19 cellular contexts compared by ENCODE assay signal in genomic region chr2:3727397-3728045, GRCh38. TPM values are rescaled to one million over a fixed set of nuclear protein-coding genes. Genes with fewer than 3 reads are reported as not detected.
DNase-seq lines count a peak whose midpoint lies in the region; ATAC-seq and TF ChIP-seq lines count a peak whose summit lies in the region.
"Had no signal": no experiment of that assay in that cellular context is flagged by ENCODE, and none has a peak within 500 bp of the region (broad histone marks: within the 10 kb centered on the region; RNA-seq: fewer than 3 reads in every experiment).

No MANE protein-coding gene starts in this region.

- H3K4me3 Mint-ChIP-seq in endodermal cell (peak overlapping the region; percentile 34), neural crest cell (peak overlapping the region; percentile 57)
- H3K4me3 Mint-ChIP-seq: activated T-cell treated with anti-CD3 and anti-CD28 coated beads, Interleukin-2, amount 50 U/mL, for 24 hours; CD8-positive, alpha-beta memory T cell had no signal

- H3K27ac ChIP-seq in BLaER1 (peak overlapping the region; percentile 31; the same call in 1 of the 2 replicates), KMS-11 (no peak overlapping the region), endodermal cell (ENCODE audit: low read depth, low read length) (no peak overlapping the region)
- H3K27ac ChIP-seq: right lobe of liver had no signal

- H3K79me2 ChIP-seq in KMS-11 (ENCODE audit: insufficient read depth, low read depth): no peaks in the 10 kb centered on the region

- H4K20me1 ChIP-seq in BLaER1 (no peaks in the 10 kb centered on the region), KMS-11 (ENCODE audit: insufficient read depth) (no peaks in the 10 kb centered on the region)

- H3K36me3 Mint-ChIP-seq in endodermal cell (ENCODE audit: low read depth) (no peaks in the 10 kb centered on the region), neural crest cell (ENCODE audit: low read depth) (no peaks in the 10 kb centered on the region)
- H3K36me3 Mint-ChIP-seq: activated naive CD4-positive, alpha-beta T cell treated with anti-CD3 and anti-CD28 coated beads, Interleukin-2, amount 50 U/mL, for 72 hours had no signal

- H3K4me3 ChIP-seq in BLaER1: no peak overlapping the region
- H3K4me3 ChIP-seq in KMS-11 (IDR thresholded peaks at IDR 0.05; ENCODE audit: insufficient read depth, low read depth, low read length): no peak overlapping the region
- H3K4me3 ChIP-seq in endodermal cell (ENCODE audit: low read length): peak overlapping the region; percentile 59
- H3K4me3 ChIP-seq: right lobe of liver had no signal

- H3K36me3 ChIP-seq in BLaER1: no peaks in the 10 kb centered on the region
- no peaks in the 10 kb centered on the region for H3K36me3 ChIP-seq in KMS-11 (ENCODE audit: insufficient read depth)
- no peaks in the 10 kb centered on the region for H3K36me3 ChIP-seq in endodermal cell (ENCODE audit: control insufficient read depth, insufficient read depth, low read length)
- H3K36me3 ChIP-seq: breast epithelium, right lobe of liver had no signal

- TF ChIP-seq CTCF in KMS-11 (conservative IDR thresholded peaks at IDR 0.05; ENCODE audit: low read depth, low read length) (no peak), endodermal cell (conservative IDR thresholded peaks at IDR 0.05) (no peak), neural crest cell (conservative IDR thresholded peaks at IDR 0.05) (no peak)

- H3K9me3 ChIP-seq in BLaER1 (no peaks in the 10 kb centered on the region), endodermal cell (ENCODE audit: control insufficient read depth, low read length) (no peaks in the 10 kb centered on the region)
- H3K9me3 ChIP-seq: breast epithelium, right lobe of liver had no signal

- H3K27me3 ChIP-seq in BLaER1: no peaks in the 10 kb centered on the region
- no peaks in the 10 kb centered on the region for H3K27me3 ChIP-seq in KMS-11 (ENCODE audit: insufficient read depth, low read depth)
- H3K27me3 ChIP-seq in endodermal cell (ENCODE audit: control insufficient read depth, insufficient read depth, low read length, poor library complexity, severe bottlenecking): no peaks in the 10 kb centered on the region
- H3K27me3 ChIP-seq: right lobe of liver had no signal

- ATAC-seq in GM18858 (IDR thresholded peaks at IDR 0.05; ENCODE audit: unreplicated experiment) (no peak), GM21447 (IDR thresholded peaks at IDR 0.05; ENCODE audit: unreplicated experiment) (no peak), GM21515 (IDR thresholded peaks at IDR 0.05; ENCODE audit: unreplicated experiment) (no peak)
- ATAC-seq: activated naive CD4-positive, alpha-beta T cell treated with anti-CD3 and anti-CD28 coated beads, Interleukin-2, amount 50 U/mL, for 72 hours; esophagus mucosa had no signal

- DNase-seq in endodermal cell (peak; percentile 72), neural crest cell (ENCODE audit: low read depth, low spot score) (no peak), NCI-H2081 treated with DMSO at 0.1 percent for 48 hours (lab: John Stamatoyannopoulos, UW) (no peak)
- DNase-seq: activated CD4-positive, alpha-beta T cell treated with anti-CD3 and anti-CD28 coated beads, Interleukin-2, amount 50 U/mL, for 48 hours; activated T-cell treated with anti-CD3 and anti-CD28 coated beads, Interleukin-2, amount 50 U/mL, for 24 hours; CD8-positive, alpha-beta memory T cell; right lobe of liver; stimulated activated CD4-positive, alpha-beta T cell treated with anti-CD3 and anti-CD28 coated beads, Interleukin-1b, Interleukin-23, amount 100 ng/mL, for 48 hours had no signal

- H3K4me1 ChIP-seq in BLaER1: peaks cover 17% of the 10 kb centered on the region
- no peaks in the 10 kb centered on the region for H3K4me1 ChIP-seq in KMS-11 (ENCODE audit: low read depth, poor library complexity, severe bottlenecking)
- peaks cover 3% of the 10 kb centered on the region for H3K4me1 ChIP-seq in endodermal cell (ENCODE audit: control insufficient read depth, insufficient read depth, low read length)
- H3K4me1 ChIP-seq: breast epithelium had no signal

- peaks cover 8% of the 10 kb centered on the region for H3K4me1 Mint-ChIP-seq in endodermal cell
- H3K4me1 Mint-ChIP-seq in neural crest cell: peaks cover 13% of the 10 kb centered on the region

- peak overlapping the region; percentile 28; the same call in 1 of the 2 replicates for H2AFZ ChIP-seq in KMS-11 (ENCODE audit: low read depth)

- peaks cover 17% of the 10 kb centered on the region for H3K27me3 Mint-ChIP-seq in endodermal cell (ENCODE audit: insufficient read depth)
- H3K27me3 Mint-ChIP-seq in neural crest cell (ENCODE audit: low read depth): peaks cover 7% of the 10 kb centered on the region

- H3K9ac ChIP-seq in BLaER1: peak overlapping the region; percentile 49; the same call in 1 of the 2 replicates
- no peak overlapping the region for H3K9ac ChIP-seq in KMS-11
- peak overlapping the region; percentile 22 for H3K9ac ChIP-seq in endodermal cell (ENCODE audit: extremely low read depth, low read length, poor library complexity, severe bottlenecking)

- WGBS in endodermal cell (ENCODE audit: insufficient coverage in 1 of 2, insufficient read length in 1 of 2), 2 experiments: 54 to 58% methylated on average over 11 to 12 of the region's 12 CpGs

- H3K9me3 Mint-ChIP-seq in endodermal cell (no peaks in the 10 kb centered on the region), neural crest cell (peaks cover under 1% of the 10 kb centered on the region)
- H3K9me3 Mint-ChIP-seq: activated T-cell treated with anti-CD3 and anti-CD28 coated beads, Interleukin-2, amount 50 U/mL, for 24 hours had no signal

- H3K27ac Mint-ChIP-seq in endodermal cell (no peak overlapping the region), neural crest cell (ENCODE audit: unreplicated experiment) (no peak overlapping the region)
- H3K27ac Mint-ChIP-seq: activated naive CD4-positive, alpha-beta T cell treated with anti-CD3 and anti-CD28 coated beads, Interleukin-2, amount 50 U/mL, for 72 hours; activated T-cell treated with anti-CD3 and anti-CD28 coated beads, Interleukin-2, amount 50 U/mL, for 24 hours; CD8-positive, alpha-beta memory T cell had no signal

- peak overlapping the region; percentile 62 for H3K4me2 ChIP-seq in BLaER1
- H3K4me2 ChIP-seq in KMS-11: no peak overlapping the region

RNA-seq across cellular contexts. Expression of gene DCDC2C, which starts 24.1 kb away (rescaled TPM):
- total RNA-seq in endodermal cell: not detected
- polyA plus RNA-seq in endodermal cell (2013, experiment 1 of 2): not detected
- not detected for polyA plus RNA-seq in endodermal cell (2013, experiment 2 of 2)
- total RNA-seq in neural crest cell: not detected in 2 replicates
- total RNA-seq: activated naive CD4-positive, alpha-beta T cell treated with anti-CD3 and anti-CD28 coated beads, Interleukin-2, amount 50 U/mL, for 72 hours; CD8-positive, alpha-beta memory T cell; esophagus mucosa; glomerular endothelial cell; mammary epithelial cell; right lobe of liver had no signal
- polyA plus RNA-seq: CD8-positive, alpha-beta memory T cell; keratinocyte; mammary epithelial cell had no signal
